Comparison of ENCODE assay signal across 9 cellular contexts in genomic region chr6:13445005-13445743, GRCh38. TPM values are rescaled to one million over a fixed set of nuclear protein-coding genes. Genes with fewer than 3 reads are reported as not detected.
A peak's percentile ranks its signal among the peaks of the same experiment; 100 is the strongest.
DNase-seq lines count a peak whose midpoint lies in the region; ATAC-seq and TF ChIP-seq lines count a peak whose summit lies in the region.
"Had no signal": no experiment of that assay in that cellular context is flagged by ENCODE, and none has a peak within 500 bp of the region (broad histone marks: within the 10 kb centered on the region; RNA-seq: fewer than 3 reads in every experiment).

No MANE protein-coding gene starts in this region.

- H3K9me3 Mint-ChIP-seq in activated CD4-positive, alpha-beta T cell treated with anti-CD3 and anti-CD28 coated beads for 36 hours (ENCODE audit: low read depth): no peaks in the 10 kb centered on the region

- H3K4me3 ChIP-seq in esophagus (ENCODE audit: low read depth in 1 of 2, low read length in 2 of 2) (no peak overlapping the region), neutrophil (ENCODE audit: low read depth in 1 of 2, low read length in 1 of 2) (no peak overlapping the region)

- peaks cover 19% of the 10 kb centered on the region for H3K4me1 Mint-ChIP-seq in activated CD4-positive, alpha-beta T cell treated with anti-CD3 and anti-CD28 coated beads for 36 hours

- H3K36me3 Mint-ChIP-seq in activated CD4-positive, alpha-beta T cell treated with anti-CD3 and anti-CD28 coated beads for 36 hours (ENCODE audit: low read depth): peaks cover 11% of the 10 kb centered on the region

- no peaks in the 10 kb centered on the region for H3K27me3 ChIP-seq in esophagus (ENCODE audit: control insufficient read depth in 1 of 2, insufficient read depth in 2 of 2, low read length in 2 of 2)
- no peaks in the 10 kb centered on the region for H3K27me3 ChIP-seq in neutrophil

- no peak for TF ChIP-seq CTCF in neutrophil (IDR thresholded peaks at IDR 0.05)

- peak; percentile 50 for DNase-seq in activated CD4-positive, alpha-beta T cell treated with anti-CD3 and anti-CD28 coated beads for 36 hours
- no peak for DNase-seq in activated CD4-positive, alpha-beta T cell treated with anti-CD3 and anti-CD28 coated beads, Interleukin-2, amount 50 U/mL, for 4 hours
- DNase-seq in NCI-H510A treated with DMSO at 0.1 percent for 48 hours (lab: John Stamatoyannopoulos, UW) (peak; percentile 88), DMS114 treated with DMSO at 0.1 percent for 48 hours (lab: John Stamatoyannopoulos, UW; ENCODE audit: unreplicated experiment) (no peak), globus pallidus (ENCODE audit: low spot score) (no peak), AML-193 (lab: John Stamatoyannopoulos, UW) (no peak)

- no peak for ATAC-seq in activated CD4-positive, alpha-beta T cell treated with anti-CD3 and anti-CD28 coated beads for 36 hours

- H3K27me3 Mint-ChIP-seq in activated CD4-positive, alpha-beta T cell treated with anti-CD3 and anti-CD28 coated beads for 36 hours: no peaks in the 10 kb centered on the region

- H3K4me1 ChIP-seq in esophagus (ENCODE audit: control insufficient read depth in 2 of 2, insufficient read depth in 2 of 2, low read length in 1 of 2) (peaks cover 0 to 11% of the 10 kb centered on the region in 2 donors), neutrophil (ENCODE audit: control insufficient read depth in 1 of 2, insufficient read depth in 1 of 2, low read depth in 1 of 2, low read length in 1 of 2) (peaks cover 31 to 44% of the 10 kb centered on the region in 2 experiments)

- no peaks in the 10 kb centered on the region for H3K9me3 ChIP-seq in esophagus (ENCODE audit: control insufficient read depth in 2 of 2, insufficient read depth in 1 of 2, low read depth in 1 of 2, low read length in 1 of 2)
- no peaks in the 10 kb centered on the region for H3K9me3 ChIP-seq in neutrophil

- no peaks in the 10 kb centered on the region for H3K36me3 ChIP-seq in esophagus (ENCODE audit: control insufficient read depth in 2 of 2, insufficient read depth in 2 of 2, low read length in 1 of 2)
- no peaks in the 10 kb centered on the region for H3K36me3 ChIP-seq in neutrophil

- WGBS in esophagus, 2 donors: 16% methylated on average over 9 of the region's 9 CpGs

- CTCF ChIA-PET in activated CD4-positive, alpha-beta T cell treated with anti-CD3 and anti-CD28 coated beads for 36 hours (lab: Charles Lee): interaction anchor here (0.5 to 1.4 kb wide), 3 partner anchors 9 to 82 kb away, joined by 3 to 6 read pairs (median 3); no protein-coding TSS in a partner anchor

- H3K27ac ChIP-seq in esophagus (ENCODE audit: low read depth in 2 of 2, low read length in 1 of 2): peak overlapping the region; percentile 76 to 79
- peak overlapping the region; percentile 23 for H3K27ac ChIP-seq in neutrophil
- H3K27ac ChIP-seq: 22Rv1 had no signal

- H3K4me3 Mint-ChIP-seq in activated CD4-positive, alpha-beta T cell treated with anti-CD3 and anti-CD28 coated beads for 36 hours: no peak overlapping the region

- POLR2A ChIA-PET in activated CD4-positive, alpha-beta T cell treated with anti-CD3 and anti-CD28 coated beads for 36 hours (lab: Charles Lee): interaction anchor here (0.6 kb wide), 1 partner anchor 183 kb away, joined by 3 read pairs; no protein-coding TSS in a partner anchor

- intact Hi-C loops in activated CD4-positive, alpha-beta T cell treated with anti-CD3 and anti-CD28 coated beads for 36 hours (cut with DNase I, micrococcal nuclease): no loop called here

- no peak overlapping the region for H3K27ac Mint-ChIP-seq in activated CD4-positive, alpha-beta T cell treated with anti-CD3 and anti-CD28 coated beads for 36 hours

RNA-seq across cellular contexts. Expression of gene GFOD1, which starts 42.2 kb away (rescaled TPM):
- 1 to 10 TPM; 4.2 to 5.8 TPM for total RNA-seq in activated CD4-positive, alpha-beta T cell treated with anti-CD3 and anti-CD28 coated beads for 36 hours
- 1 to 10 TPM; 4.2 to 6.8 TPM for polyA plus RNA-seq in esophagus

Comparison
In these comparisons a context has a peak if more than half of its experiments do, and no peak if none do; other contexts are left out.
1. DNase-seq: peak in activated CD4-positive, alpha-beta T cell treated with anti-CD3 and anti-CD28 coated beads for 36 hours (single experiment) and NCI-H510A treated with DMSO at 0.1 percent for 48 hours (single experiment); none in activated CD4-positive, alpha-beta T cell treated with anti-CD3 and anti-CD28 coated beads, Interleukin-2, amount 50 U/mL, for 4 hours (0 of 2), DMS114 treated with DMSO at 0.1 percent for 48 hours (single experiment), globus pallidus (single experiment) and AML-193 (0 of 2).